In the genomic region with DNA sequence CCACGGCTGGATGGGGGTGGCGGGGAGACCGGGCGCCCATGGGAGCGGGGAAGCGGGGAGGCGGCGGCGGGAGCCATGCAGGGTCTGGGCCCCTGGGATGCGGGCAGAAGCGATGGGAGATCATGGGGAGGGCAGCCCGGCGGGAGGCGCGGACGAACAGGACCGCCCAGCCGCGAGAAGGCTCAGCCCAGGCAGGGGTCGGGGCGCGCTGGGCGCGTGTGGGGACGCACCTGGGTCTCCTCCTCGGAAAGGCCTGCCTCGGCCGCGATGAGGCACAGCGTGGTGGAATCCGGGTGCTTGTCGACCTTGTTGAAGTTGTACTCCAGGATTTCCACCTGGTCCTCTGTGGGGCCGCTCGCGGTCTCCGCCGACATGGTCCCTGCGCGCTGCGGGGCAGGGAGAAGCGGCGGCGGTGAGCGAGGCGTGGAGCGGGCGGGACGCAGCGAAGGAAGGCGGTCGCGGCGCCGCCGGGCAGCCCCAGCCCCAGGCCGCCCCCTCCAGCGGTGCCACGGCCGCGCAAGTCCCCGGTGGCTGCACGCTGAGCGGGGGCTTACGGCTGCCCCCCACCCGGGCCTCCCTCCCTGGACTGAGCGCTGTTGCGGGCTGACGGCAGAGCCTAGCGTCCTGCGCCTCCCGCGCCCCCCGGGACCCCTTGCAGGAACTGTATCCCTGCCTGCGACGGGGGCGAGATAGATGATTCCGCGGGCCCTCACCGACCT, we compare ENCODE assay signal across 8 cellular contexts. TPM values are rescaled to one million over a fixed set of nuclear protein-coding genes. Genes with fewer than 3 reads are reported as not detected.
A peak's percentile ranks its signal among the peaks of the same experiment; 100 is the strongest.
DNase-seq lines count a peak whose midpoint lies in the region; ATAC-seq and TF ChIP-seq lines count a peak whose summit lies in the region.

No MANE protein-coding gene starts in this region.

- peaks cover 0 to 38% (median 20%) of the 10 kb centered on the region in 9 donors for H3K4me1 ChIP-seq in heart right ventricle
- H3K4me1 ChIP-seq in prostate gland (replicated peaks) = peaks cover 8% of the 10 kb centered on the region

- H3K36me3 ChIP-seq in heart right ventricle (no peaks in the 10 kb centered on the region), prostate gland (no peaks in the 10 kb centered on the region)

- 0 to 1% methylated on average over 64 to 79 of the region's 79 CpGs for WGBS in heart right ventricle, 2 donors
- WGBS in prostate gland = under 1% methylated on average over 45 of the region's 79 CpGs

- peaks cover 46% of the 10 kb centered on the region for H3K4me1 Mint-ChIP-seq in activated naive CD4-positive, alpha-beta T cell treated with anti-CD3 and anti-CD28 coated beads for 36 hours (ENCODE audit: low read depth)

- H3K4me3 ChIP-seq in AG04449 (ENCODE audit: low read depth, low read length) = peak overlapping the region; percentile 59
- H3K4me3 ChIP-seq in heart right ventricle = peak overlapping the region; percentile 21 to 62 (median 55)
- peak overlapping the region; percentile 39 to 47 for H3K4me3 ChIP-seq in prostate gland

- H3K9me3 ChIP-seq in heart right ventricle (no peaks in the 10 kb centered on the region), prostate gland (no peaks in the 10 kb centered on the region)

- peaks cover 4 to 66% (median 55%) of the 10 kb centered on the region in 7 donors for H3K27me3 ChIP-seq in heart right ventricle
- no peaks in the 10 kb centered on the region for H3K27me3 ChIP-seq in prostate gland (replicated peaks; ENCODE audit: insufficient read depth)

- intact Hi-C loops in activated naive CD4-positive, alpha-beta T cell treated with anti-CD3 and anti-CD28 coated beads for 36 hours (cut with micrococcal nuclease) = loop anchor here (1.0 to 10.0 kb wide), 4 partner anchors 68 to 252 kb away; partner anchors contain the start of genes REST and SRP72
- intact Hi-C loops in heart right ventricle (cut with DNase I) = loop anchor here in 2 of 10 donors (10.0 kb wide), 1 partner anchor 139 kb away; no protein-coding TSS in a partner anchor
- intact Hi-C loops in prostate gland (cut with DNase I) = loop anchor here (5.0 kb wide), 3 partner anchors 72 to 147 kb away; no protein-coding TSS in a partner anchor

- H3K27me3 Mint-ChIP-seq in activated naive CD4-positive, alpha-beta T cell treated with anti-CD3 and anti-CD28 coated beads for 36 hours (ENCODE audit: low read depth) = peaks cover 46% of the 10 kb centered on the region

- TF ChIP-seq CTCF in AG04449 (IDR thresholded peaks at IDR 0.05; ENCODE audit: insufficient read depth, low read length, missing control alignments) = no peak
- TF ChIP-seq CTCF in heart right ventricle (IDR thresholded peaks at IDR 0.05) = no peak
- TF ChIP-seq CTCF in prostate gland (IDR thresholded peaks at IDR 0.05) = no peak

- H3K4me3 Mint-ChIP-seq in activated naive CD4-positive, alpha-beta T cell treated with anti-CD3 and anti-CD28 coated beads for 36 hours = peak overlapping the region; percentile 81

- DNase-seq in AG04449 (ENCODE audit: low read depth, low spot score) (no peak), heart right ventricle (peak in 1 of 2 donors; percentile 17), prostate gland (ENCODE audit: low spot score) (no peak), globus pallidus (ENCODE audit: low spot score) (no peak), OCI-M2 (lab: John Stamatoyannopoulos, UW; ENCODE audit: unreplicated experiment) (no peak)
- DNase-seq in activated naive CD4-positive, alpha-beta T cell treated with anti-CD3 and anti-CD28 coated beads for 36 hours = peak; percentile 28

- POLR2A ChIA-PET in AG04449 (lab: Yijun Ruan, JAX) = no interaction called here

- H3K27ac ChIP-seq in heart right ventricle (peak overlapping the region in 2 of 10 donors; percentile 47 to 70), prostate gland (peak overlapping the region; percentile 65 to 66)

- CTCF ChIA-PET in AG04449 (lab: Yijun Ruan, JAX) = interaction anchor here (1.8 kb wide), 1 partner anchor 15 kb away, joined by 16 read pairs; no protein-coding TSS in a partner anchor
- CTCF ChIA-PET in activated naive CD4-positive, alpha-beta T cell treated with anti-CD3 and anti-CD28 coated beads for 36 hours (lab: Charles Lee) = no interaction called here

- ATAC-seq in HG02571 (IDR thresholded peaks at IDR 0.05; ENCODE audit: unreplicated experiment) = peak; percentile 23
- ATAC-seq in heart right ventricle = peak; percentile 27 to 67 (median 42)
- ATAC-seq in GM21367 (IDR thresholded peaks at IDR 0.05; ENCODE audit: unreplicated experiment) = no peak

- H3K27ac Mint-ChIP-seq in activated naive CD4-positive, alpha-beta T cell treated with anti-CD3 and anti-CD28 coated beads for 36 hours = no peak overlapping the region

- no peak for TF ChIP-seq POLR2A in prostate gland (IDR thresholded peaks at IDR 0.05)

- no peaks in the 10 kb centered on the region for H3K36me3 Mint-ChIP-seq in activated naive CD4-positive, alpha-beta T cell treated with anti-CD3 and anti-CD28 coated beads for 36 hours (ENCODE audit: low read depth)

- no peaks in the 10 kb centered on the region for H3K9me3 Mint-ChIP-seq in activated naive CD4-positive, alpha-beta T cell treated with anti-CD3 and anti-CD28 coated beads for 36 hours

RNA-seq across cellular contexts. Expression of gene HOPX, which starts 25.3 kb away (rescaled TPM):
- 10 to 100 TPM; 14.0 to 14.7 TPM for total RNA-seq in activated naive CD4-positive, alpha-beta T cell treated with anti-CD3 and anti-CD28 coated beads for 36 hours
- 10 to 100 TPM in 4 of 10 donors, 1 to 10 TPM in 4, under 1 TPM in 2; 0.39 to 90.9 (median 6.1) TPM for total RNA-seq in heart right ventricle
- 10 to 100 TPM; 13.1 to 56.3 TPM for polyA plus RNA-seq in heart right ventricle
- total RNA-seq in prostate gland = 100 to 1,000 TPM in 1 of 2 donors, 10 to 100 TPM in 1; 12.2 to 117 TPM
